In the genomic region with DNA sequence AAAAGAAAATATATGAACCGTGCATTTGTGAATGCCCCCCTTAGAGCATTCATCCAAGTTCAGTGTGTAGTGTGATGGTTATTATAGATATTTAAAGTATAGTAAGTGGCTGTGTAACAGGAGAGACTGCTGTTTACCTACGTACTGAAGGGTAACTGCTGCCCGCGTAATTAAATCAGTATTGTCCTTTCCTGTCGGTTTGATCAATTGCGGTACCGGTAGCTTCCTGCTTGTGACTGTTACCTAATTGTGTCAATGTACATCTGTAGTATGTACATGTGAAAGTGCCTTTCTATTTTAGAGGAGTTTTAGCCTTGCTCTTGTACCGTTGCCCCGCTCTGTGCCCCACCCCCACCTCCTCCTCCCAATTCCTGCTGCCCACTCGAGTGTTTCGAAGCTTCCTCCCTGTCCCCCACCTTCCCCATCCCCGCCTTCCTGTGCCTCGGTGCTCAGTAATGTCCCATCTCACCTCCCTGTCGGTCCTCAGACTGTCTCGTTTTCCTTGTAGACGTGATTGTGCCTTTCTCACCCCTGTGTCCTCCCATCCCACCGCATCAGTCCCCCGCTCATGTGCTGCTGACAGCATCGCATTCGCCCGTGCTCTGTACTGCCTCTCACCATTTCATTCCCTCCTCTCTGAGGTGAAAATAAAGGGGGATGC, we compare ENCODE assay signal across 1 cellular context.
TF ChIP-seq lines count a peak whose summit lies in the region.

No MANE protein-coding gene starts in this region.

TF ChIP-seq in IMR-90, 13 proteins besides CTCF, POLR2A, EP300 and RAD21:
- TF ChIP-seq RFX5 (IDR thresholded peaks at IDR 0.05; ENCODE audit: low read depth, low read length) (no peak), MAZ (IDR thresholded peaks at IDR 0.05; ENCODE audit: borderline replicate concordance, low read depth, low read length) (no peak), RCOR1 (IDR thresholded peaks at IDR 0.05; ENCODE audit: insufficient replicate concordance, low read length) (no peak), MAFK (IDR thresholded peaks at IDR 0.05; ENCODE audit: low read depth, low read length) (no peak), USF2 (IDR thresholded peaks at IDR 0.05; ENCODE audit: low read depth, low read length) (no peak), CEBPB (IDR thresholded peaks at IDR 0.05; ENCODE audit: low read depth, low read length) (no peak), BHLHE40 (IDR thresholded peaks at IDR 0.05; ENCODE audit: low read depth, low read length) (no peak), FOS (IDR thresholded peaks at IDR 0.05; ENCODE audit: low read depth, low read length) (no peak), CHD1 (IDR thresholded peaks at IDR 0.05; ENCODE audit: low read depth, low read length) (no peak)
